In genomic region chr17:5587431-5588032, GRCh38 we compare ENCODE assay signal across 8 cellular contexts. TPM values are rescaled to one million over a fixed set of nuclear protein-coding genes. Genes with fewer than 3 reads are reported as not detected.
DNase-seq lines count a peak whose midpoint lies in the region; ATAC-seq and TF ChIP-seq lines count a peak whose summit lies in the region.

No MANE protein-coding gene starts in this region.

- no peak overlapping the region for H2AK5ac ChIP-seq in trophoblast cell (ENCODE audit: low read length)

- H2BK12ac ChIP-seq in trophoblast cell (ENCODE audit: low read length), result no peak overlapping the region

- peak overlapping the region; percentile 51 for H3K27ac Mint-ChIP-seq in activated T-cell treated with anti-CD3 and anti-CD28 coated beads, Interleukin-2, amount 50 U/mL, for 72 hours

- no peak overlapping the region for H3K4me2 ChIP-seq in trophoblast cell (ENCODE audit: low read length)

- no peak for ATAC-seq in activated T-cell treated with anti-CD3 and anti-CD28 coated beads, Interleukin-2, amount 50 U/mL, for 72 hours (replicated peaks in 1 of 2)
- ATAC-seq in HG03097 (IDR thresholded peaks at IDR 0.05; ENCODE audit: low FRiP score, unreplicated experiment), result no peak
- no peak for ATAC-seq in GM18868 (IDR thresholded peaks at IDR 0.05; ENCODE audit: unreplicated experiment)

- H2BK120ac ChIP-seq in trophoblast cell (ENCODE audit: insufficient read depth, low read length, poor library complexity), result no peak overlapping the region

- DNase-seq in Caki2 (ENCODE audit: low read depth) (peak; percentile 42), HFF-Myc (ENCODE audit: extremely low read depth, low read depth) (peak; percentile 52), NCI-H82 treated with DMSO at 0.1 percent for 48 hours (lab: John Stamatoyannopoulos, UW; ENCODE audit: unreplicated experiment) (peak; percentile 69), fibroblast of villous mesenchyme (ENCODE audit: low read depth) (peak; percentile 80), trophoblast cell (peak; percentile 30 to 93)
- DNase-seq in activated T-cell treated with anti-CD3 and anti-CD28 coated beads, Interleukin-2, amount 50 U/mL, for 72 hours, result peak; percentile 41 to 65

- WGBS in trophoblast cell (ENCODE audit: extremely low coverage, insufficient coverage, insufficient read length), result no CpG with 5 or more reads among the region's 6 CpGs

- no peak overlapping the region for H3K23ac ChIP-seq in trophoblast cell (ENCODE audit: low read length)

- H3K18ac ChIP-seq in trophoblast cell (ENCODE audit: low read length), result no peak overlapping the region

- H3K36me3 ChIP-seq in trophoblast cell (ENCODE audit: control insufficient read depth in 1 of 2, insufficient read depth in 2 of 2, low read length in 2 of 2), result no peaks in the 10 kb centered on the region

- peaks cover 0 to 5% of the 10 kb centered on the region in 2 donors for H3K36me3 Mint-ChIP-seq in activated T-cell treated with anti-CD3 and anti-CD28 coated beads, Interleukin-2, amount 50 U/mL, for 72 hours (ENCODE audit: insufficient read depth in 2 of 2)

- no peak overlapping the region for H3K14ac ChIP-seq in trophoblast cell (ENCODE audit: low read length)

- no peak overlapping the region for H4K12ac ChIP-seq in trophoblast cell (ENCODE audit: low read depth, low read length)

- no peak overlapping the region for H2AFZ ChIP-seq in trophoblast cell (ENCODE audit: insufficient read depth, low read length, poor library complexity)

- peaks cover 50% of the 10 kb centered on the region for H3K4me1 Mint-ChIP-seq in activated T-cell treated with anti-CD3 and anti-CD28 coated beads, Interleukin-2, amount 50 U/mL, for 72 hours (ENCODE audit: low read depth)

- in situ Hi-C loops in Caki2 (cut with HindIII; ENCODE audit: low pct_unique_long_range_greater_than_20kb, low sequenced_read_pairs), result no loop called here

- no peak overlapping the region for H3K9ac ChIP-seq in trophoblast cell (ENCODE audit: low read length)

- H4K91ac ChIP-seq in trophoblast cell (ENCODE audit: low read depth, low read length), result no peak overlapping the region

- H3K27me3 ChIP-seq in trophoblast cell (ENCODE audit: insufficient read depth, low read length), result no peaks in the 10 kb centered on the region

- no peak overlapping the region for H2BK5ac ChIP-seq in trophoblast cell (ENCODE audit: low read depth, low read length, poor library complexity)

- H3K27ac ChIP-seq in trophoblast cell (ENCODE audit: low read depth, low read length), result no peak overlapping the region

- peaks cover 10 to 13% of the 10 kb centered on the region in 2 experiments for H3K4me1 ChIP-seq in trophoblast cell (ENCODE audit: control insufficient read depth in 1 of 2, insufficient read depth in 2 of 2, low read length in 2 of 2)

- H3K79me2 ChIP-seq in trophoblast cell (ENCODE audit: control insufficient read depth, insufficient read depth, low read length, poor library complexity), result no peaks in the 10 kb centered on the region

- H3K9me3 ChIP-seq in trophoblast cell (ENCODE audit: insufficient read depth, low read depth, low read length), result no peaks in the 10 kb centered on the region

- no peaks in the 10 kb centered on the region for H3K27me3 Mint-ChIP-seq in activated T-cell treated with anti-CD3 and anti-CD28 coated beads, Interleukin-2, amount 50 U/mL, for 72 hours (ENCODE audit: low read depth)

- H4K8ac ChIP-seq in trophoblast cell (ENCODE audit: low read depth, low read length), result no peak overlapping the region

- H3K4me3 Mint-ChIP-seq in activated T-cell treated with anti-CD3 and anti-CD28 coated beads, Interleukin-2, amount 50 U/mL, for 72 hours, result peak overlapping the region; percentile 18 to 67

- H3K4ac ChIP-seq in trophoblast cell (ENCODE audit: low read depth, low read length), result no peak overlapping the region

- H3K4me3 ChIP-seq in HFF-Myc (replicated peaks; ENCODE audit: low read depth, low read length) (no peak overlapping the region), fibroblast of villous mesenchyme (ENCODE audit: low read depth, low read length) (no peak overlapping the region), trophoblast cell (ENCODE audit: low read depth, low read length) (no peak overlapping the region)

- no peaks in the 10 kb centered on the region for H3K79me1 ChIP-seq in trophoblast cell (ENCODE audit: low read length)

- TF ChIP-seq CTCF in HFF-Myc (IDR thresholded peaks at IDR 0.05; ENCODE audit: low read depth, low read length, missing control alignments) (peak; percentile 81), fibroblast of villous mesenchyme (IDR thresholded peaks at IDR 0.05; ENCODE audit: insufficient read depth, low read depth, low read length) (peak; percentile 96)

- no peaks in the 10 kb centered on the region for H3K9me3 Mint-ChIP-seq in activated T-cell treated with anti-CD3 and anti-CD28 coated beads, Interleukin-2, amount 50 U/mL, for 72 hours

RNA-seq across cellular contexts. Expression of gene NLRP1, which starts 3.2 kb away (rescaled TPM):
- 6.4 and 8.0 TPM in 2 replicates for total RNA-seq in Caki2 (2014; rRNA removed; shearing (Covaris generic); ENCODE audit: low replicate concordance)
- 10 to 100 TPM; 79.0 to 83.9 TPM for total RNA-seq in activated T-cell treated with anti-CD3 and anti-CD28 coated beads, Interleukin-2, amount 50 U/mL, for 72 hours
- total RNA-seq in fibroblast of villous mesenchyme, result 33.2 and 45.1 TPM in 2 replicates
- polyA plus RNA-seq in trophoblast cell (2013), result 5.6 TPM in 2 replicates
